Comparison of ENCODE assay signal across 8 cellular contexts in the genomic region with DNA sequence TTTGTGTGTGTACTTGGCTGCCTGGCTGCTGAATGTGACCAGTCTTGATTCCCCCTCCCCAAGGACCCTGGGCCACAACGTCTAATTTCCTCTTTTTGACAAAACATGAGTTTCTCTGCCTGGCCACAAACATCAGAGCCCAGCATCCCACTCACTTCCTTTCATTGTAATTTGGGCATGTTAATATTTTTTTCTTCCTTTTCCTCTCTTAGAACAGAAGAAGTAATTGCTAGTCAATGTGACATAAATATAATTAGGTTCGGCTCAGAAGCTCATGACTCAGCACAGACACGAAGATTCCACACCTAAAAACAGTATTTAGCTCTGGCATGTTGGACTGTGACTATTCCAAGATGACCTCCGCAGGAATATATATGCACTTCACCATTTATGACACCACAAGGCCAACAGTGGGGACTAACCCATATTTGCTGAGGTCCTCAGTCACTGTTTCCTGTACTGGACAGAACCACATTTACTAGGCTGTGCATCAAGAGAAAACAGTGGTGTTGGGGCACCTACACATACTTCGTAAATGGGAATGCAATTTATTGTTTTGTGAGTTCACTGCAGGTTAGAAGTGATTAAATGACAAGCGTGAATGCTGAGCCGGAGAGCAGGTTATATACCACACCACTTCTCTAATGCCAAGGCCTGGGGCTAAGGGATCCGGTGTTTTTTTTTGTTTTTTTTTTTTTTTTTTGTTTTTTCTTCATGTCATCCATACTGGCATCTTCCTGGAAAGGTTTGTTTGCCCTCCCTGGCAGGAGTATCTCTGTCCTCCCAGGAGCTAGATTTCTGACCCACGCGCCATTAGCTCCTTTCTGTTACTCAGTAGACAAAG. TPM values are rescaled to one million over a fixed set of nuclear protein-coding genes. Genes with fewer than 3 reads are reported as not detected.
A peak's percentile ranks its signal among the peaks of the same experiment; 100 is the strongest.
DNase-seq lines count a peak whose midpoint lies in the region; ATAC-seq and TF ChIP-seq lines count a peak whose summit lies in the region.

No MANE protein-coding gene starts in this region.

- TF ChIP-seq POLR2A in heart left ventricle (IDR thresholded peaks at IDR 0.05) (no peak), uterus (IDR thresholded peaks at IDR 0.05) (no peak)

- intact Hi-C loops in heart left ventricle (cut with DNase I), result loop anchor here in 9 of 10 donors (2.0 to 10.0 kb wide), 8 partner anchors 77 to 184 kb away; partner anchors contain the start of gene EMP1 (in 3 of the 9)
- intact Hi-C loops in Right ventricle myocardium inferior (cut with DNase I), result loop anchor here (2.0 to 5.0 kb wide), 4 partner anchors 54 to 182 kb away; partner anchors contain the start of gene HEBP1
- intact Hi-C loops in uterus (cut with DNase I; ENCODE audit: low total_unique reads), result loop anchor here (5.0 kb wide), 1 partner anchor 98 kb away; the partner anchor contains the start of gene EMP1

- peak overlapping the region; percentile 82 for H3K4me3 Mint-ChIP-seq in activated naive CD8-positive, alpha-beta T cell

- H3K9me3 ChIP-seq in heart left ventricle (no peaks in the 10 kb centered on the region), uterus (no peaks in the 10 kb centered on the region)

- H3K4me1 ChIP-seq in heart left ventricle (peaks cover 7 to 71% (median 43%) of the 10 kb centered on the region in 12 donors), uterus (peaks cover 0 to 7% of the 10 kb centered on the region in 2 donors)

- no peaks in the 10 kb centered on the region for H3K27me3 Mint-ChIP-seq in activated naive CD8-positive, alpha-beta T cell

- H3K9me3 Mint-ChIP-seq in activated naive CD8-positive, alpha-beta T cell (ENCODE audit: low read depth), result no peaks in the 10 kb centered on the region

- TF ChIP-seq CTCF in heart left ventricle (IDR thresholded peaks at IDR 0.05), result no peak
- TF ChIP-seq CTCF in uterus (IDR thresholded peaks at IDR 0.05), result no peak

- DNase-seq in heart left ventricle, result peak in 4 of 5 donors; percentile 38 to 59 (median 53)
- DNase-seq in Right ventricle myocardium inferior (ENCODE audit: missing footprints), result no peak
- DNase-seq in medulla oblongata (ENCODE audit: extremely low spot score), result peak; percentile 55
- peak in 1 of 2 donors; percentile 37 for DNase-seq in uterus
- no peak for DNase-seq in SW 1271 (lab: John Stamatoyannopoulos, UW)
- DNase-seq in NCI-H446 treated with DMSO at 0.1 percent for 48 hours (lab: John Stamatoyannopoulos, UW), result no peak
- no peak for DNase-seq in stimulated activated CD4-positive, alpha-beta T cell treated with anti-CD3 and anti-CD28 coated beads, Interleukin-2, amount 100 ng/mL, for 48 hours

- ATAC-seq in heart left ventricle, result peak in 1 of 4 donors; percentile 30
- no peak for ATAC-seq in Right ventricle myocardium inferior

- H3K27me3 ChIP-seq in heart left ventricle (no peaks in the 10 kb centered on the region), uterus (no peaks in the 10 kb centered on the region)

- WGBS in heart left ventricle, 4 donors, result 65 to 73% (median 68%) methylated on average over 10 of the region's 10 CpGs

- no peaks in the 10 kb centered on the region for H3K36me3 Mint-ChIP-seq in activated naive CD8-positive, alpha-beta T cell

- H3K4me1 Mint-ChIP-seq in activated naive CD8-positive, alpha-beta T cell (ENCODE audit: low read depth), result peaks cover 48% of the 10 kb centered on the region

- H3K36me3 ChIP-seq in heart left ventricle, result no peaks in the 10 kb centered on the region
- no peaks in the 10 kb centered on the region for H3K36me3 ChIP-seq in uterus

- H3K4me3 ChIP-seq in heart left ventricle, result no peak overlapping the region
- H3K4me3 ChIP-seq in uterus, result no peak overlapping the region

- peak overlapping the region; percentile 42 for H3K27ac Mint-ChIP-seq in activated naive CD8-positive, alpha-beta T cell

- H3K27ac ChIP-seq in heart left ventricle (peak overlapping the region; percentile 73 to 98 (median 92)), uterus (peak overlapping the region; percentile 89 to 99)

RNA-seq across cellular contexts. Expression of gene GSG1, which starts 4.2 kb away (rescaled TPM):
- total RNA-seq in heart left ventricle (not detected), Right ventricle myocardium inferior (not detected), uterus (not detected)
- not detected for polyA plus RNA-seq in heart left ventricle

RNA-seq across cellular contexts. Expression of gene FAM234B, which starts 55.1 kb away (rescaled TPM):
- total RNA-seq in heart left ventricle (1 to 10 TPM; 1.5 to 3.5 (median 2.6) TPM), Right ventricle myocardium inferior (2.4 TPM), uterus (1 to 10 TPM; 2.4 to 8.3 (median 4.6) TPM)
- polyA plus RNA-seq in heart left ventricle, result 1 to 10 TPM; 1.2 to 2.5 TPM

Comparison
In these comparisons a context has a peak if more than half of its experiments do, and no peak if none do; other contexts are left out.
1. DNase-seq: peak in heart left ventricle (4 of 5) and medulla oblongata (single experiment); none in Right ventricle myocardium inferior (single experiment), SW 1271 (0 of 2), NCI-H446 treated with DMSO at 0.1 percent for 48 hours (single experiment) and stimulated activated CD4-positive, alpha-beta T cell treated with anti-CD3 and anti-CD28 coated beads, Interleukin-2, amount 100 ng/mL, for 48 hours (0 of 2).